In the genomic region with DNA sequence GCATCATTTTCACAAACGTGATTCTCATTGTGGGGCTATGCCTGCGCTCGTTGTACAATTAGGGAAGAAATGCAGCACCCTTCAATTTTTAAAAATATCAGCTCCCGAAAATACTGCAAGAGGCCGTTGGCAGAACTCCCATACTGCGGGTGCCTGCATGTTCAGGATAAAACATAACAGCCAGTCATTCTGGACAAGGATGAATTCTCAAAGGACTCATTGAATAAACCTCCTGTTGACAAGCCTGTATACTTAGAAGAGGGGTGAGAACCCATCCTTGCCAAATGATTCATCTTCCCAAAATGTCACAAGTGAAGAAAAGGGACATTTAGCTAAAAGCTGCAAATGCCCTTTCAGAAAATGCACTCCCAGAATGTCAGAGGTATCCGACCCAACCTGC, we compare ENCODE assay signal across 21 cellular contexts.
DNase-seq lines count a peak whose midpoint lies in the region; FAIRE-seq and TF ChIP-seq lines count a peak whose summit lies in the region.
"Had no signal": no experiment of that assay in that cellular context is flagged by ENCODE, and none has a peak within 500 bp of the region (broad histone marks: within the 10 kb centered on the region; RNA-seq: fewer than 3 reads in every experiment).

No MANE protein-coding gene starts in this region.

- no peak for FAIRE-seq in bronchial epithelial cell (lab: Jason Lieb, UNC)

- intact Hi-C loops in testis (cut with DNase I; ENCODE audit: low total_unique reads), result no loop called here

- no peaks in the 10 kb centered on the region for H3K4me1 ChIP-seq in testis
- H3K4me1 ChIP-seq: body of pancreas had no signal

- no peaks in the 10 kb centered on the region for H3K9me3 ChIP-seq in testis
- H3K9me3 ChIP-seq: body of pancreas, ovary had no signal

- 74 to 79% methylated on average over 7 of the region's 7 CpGs for WGBS in testis, 2 donors

- TF ChIP-seq CTCF in bronchial epithelial cell (IDR thresholded peaks at IDR 0.05; ENCODE audit: insufficient read depth, low read length, severe bottlenecking) (no peak), testis (IDR thresholded peaks at IDR 0.05) (no peak)

- no peak for TF ChIP-seq POLR2A in testis (IDR thresholded peaks at IDR 0.05)

- peak; percentile 53 for DNase-seq in G401 (ENCODE audit: low spot score)
- peak; percentile 44 for DNase-seq in NCI-H345 (lab: John Stamatoyannopoulos, UW)
- peak; percentile 68 for DNase-seq in bronchial epithelial cell (ENCODE audit: low read depth)
- DNase-seq in medulla oblongata (ENCODE audit: extremely low spot score), result peak; percentile 33
- DNase-seq in testis, result no peak
- DNase-seq in T-helper 9 cell, result no peak
- no peak for DNase-seq in cortex of kidney (lab: John Stamatoyannopoulos, UW)
- DNase-seq: activated CD4-positive, alpha-beta T cell treated with anti-CD3 and anti-CD28 coated beads for 1 hour; body of pancreas; CD4-positive, alpha-beta T cell; DMS53; kidney; mesendoderm; natural killer cell; NCI-H1417 treated with DMSO at 0.1 percent for 48 hours; NCI-H2227 treated with DMSO at 0.1 percent for 48 hours; ovary; stimulated activated naive CD4-positive, alpha-beta T cell; SW 1271 had no signal

- H3K27me3 ChIP-seq in bronchial epithelial cell (ENCODE audit: control insufficient read depth, insufficient read depth, low read length), result peaks cover 10% of the 10 kb centered on the region
- H3K27me3 ChIP-seq in testis, result no peaks in the 10 kb centered on the region
- H3K27me3 ChIP-seq: body of pancreas, ovary had no signal

- no peaks in the 10 kb centered on the region for H3K36me3 ChIP-seq in bronchial epithelial cell (ENCODE audit: control insufficient read depth, insufficient read depth, low read length)
- H3K36me3 ChIP-seq in testis (ENCODE audit: low read depth, missing control alignments), result no peaks in the 10 kb centered on the region
- H3K36me3 ChIP-seq: ovary had no signal

- H3K4me3 ChIP-seq in bronchial epithelial cell (ENCODE audit: low read depth, low read length) (no peak overlapping the region), testis (no peak overlapping the region)
- H3K4me3 ChIP-seq: body of pancreas, coronary artery, GM23338, ovary had no signal

- in situ Hi-C loops in G401 (cut with HindIII; ENCODE audit: low sequenced_read_pairs), result no loop called here

- H3K27ac ChIP-seq in testis, result no peak overlapping the region
- H3K27ac ChIP-seq: body of pancreas, coronary artery, ovary had no signal

Comparison
In these comparisons a context has a peak if more than half of its experiments do, and no peak if none do; other contexts are left out.
1. DNase-seq: peak in G401 (single experiment), NCI-H345 (single experiment), bronchial epithelial cell (single experiment) and medulla oblongata (single experiment); none in testis (single experiment), T-helper 9 cell (single experiment) and cortex of kidney (single experiment).